Comparison of ENCODE assay signal across 11 cellular contexts in genomic region chr5:38660194-38660668, GRCh38.
DNase-seq lines count a peak whose midpoint lies in the region; TF ChIP-seq lines count a peak whose summit lies in the region.
"Had no signal": no experiment of that assay in that cellular context is flagged by ENCODE, and none has a peak within 500 bp of the region (broad histone marks: within the 10 kb centered on the region; RNA-seq: fewer than 3 reads in every experiment).

No MANE protein-coding gene starts in this region.

- H3K4me3 Mint-ChIP-seq in progenitor cell of endocrine pancreas (ENCODE audit: low read depth) (peak overlapping the region; percentile 27), CD14-positive monocyte (peak overlapping the region in 1 of 2 donors; percentile 5)
- H3K4me3 Mint-ChIP-seq: T-helper 1 cell treated with Interleukin-12 subunit alpha and Interleukin-12 subunit beta and Interleukin-4 antibody, amounts not matched to agents 30 μg/mL and 1 μg/mL, for 36 hours had no signal

- peak; percentile 67 for DNase-seq in HuH-7 (ENCODE audit: low spot score)
- peak; percentile 99 for DNase-seq in NCI-H510A treated with DMSO at 0.1 percent for 48 hours (lab: John Stamatoyannopoulos, UW)
- DNase-seq in epithelial cell of prostate (ENCODE audit: low read depth, low spot score) = peak; percentile 83
- DNase-seq in progenitor cell of endocrine pancreas (ENCODE audit: low spot score, unreplicated experiment) = no peak
- no peak for DNase-seq in GM13977 (ENCODE audit: low spot score)
- no peak for DNase-seq in HCEC 1CT
- no peak for DNase-seq in CD14-positive monocyte (ENCODE audit: low spot score)
- DNase-seq in KG1 (lab: John Stamatoyannopoulos, UW) = no peak
- DNase-seq: activated naive CD4-positive, alpha-beta T cell treated with anti-CD3 and anti-CD28 coated beads, Interleukin-2, amount 50 U/mL, for 16 hours; sigmoid colon had no signal

- no peaks in the 10 kb centered on the region for H3K36me3 Mint-ChIP-seq in progenitor cell of endocrine pancreas (ENCODE audit: insufficient read depth)
- no peaks in the 10 kb centered on the region for H3K36me3 Mint-ChIP-seq in CD14-positive monocyte

- H3K27ac ChIP-seq in epithelial cell of prostate = peak overlapping the region; percentile 30
- H3K27ac ChIP-seq: sigmoid colon had no signal

- H3K27me3 Mint-ChIP-seq in progenitor cell of endocrine pancreas (no peaks in the 10 kb centered on the region), CD14-positive monocyte (ENCODE audit: low read depth in 3 of 3) (peaks cover 12 to 30% (median 16%) of the 10 kb centered on the region in 3 donors)

- H3K9me3 Mint-ChIP-seq in progenitor cell of endocrine pancreas (ENCODE audit: low read depth) (no peaks in the 10 kb centered on the region), CD14-positive monocyte (peaks cover 0 to 6% (median 1%) of the 10 kb centered on the region in 7 donors)
- H3K9me3 Mint-ChIP-seq: T-helper 1 cell treated with Interleukin-12 subunit alpha and Interleukin-12 subunit beta and Interleukin-4 antibody, amounts not matched to agents 30 μg/mL and 1 μg/mL, for 36 hours had no signal

- TF ChIP-seq CTCF in progenitor cell of endocrine pancreas (IDR thresholded peaks at IDR 0.05; ENCODE audit: unreplicated experiment) (no peak), GM13977 (IDR thresholded peaks at IDR 0.05; ENCODE audit: extremely low read depth, insufficient read depth, missing control alignments) (no peak), CD14-positive monocyte (IDR thresholded peaks at IDR 0.05) (no peak)

- in situ Hi-C loops in GM13977 (cut with MboI; ENCODE audit: low pct_unique_long_range_greater_than_20kb, low sequenced_read_pairs, unreplicated experiment) = no loop called here

- H3K27ac Mint-ChIP-seq in progenitor cell of endocrine pancreas (peak overlapping the region; percentile 89), CD14-positive monocyte (no peak overlapping the region)
- H3K27ac Mint-ChIP-seq: T-helper 1 cell treated with Interleukin-12 subunit alpha and Interleukin-12 subunit beta and Interleukin-4 antibody, amounts not matched to agents 30 μg/mL and 1 μg/mL, for 36 hours had no signal

- peaks cover 19% of the 10 kb centered on the region for H3K4me1 Mint-ChIP-seq in progenitor cell of endocrine pancreas (ENCODE audit: low read depth)
- no peaks in the 10 kb centered on the region for H3K4me1 Mint-ChIP-seq in CD14-positive monocyte

- intact Hi-C loops in CD14-positive monocyte (cut with micrococcal nuclease) = loop anchor here in 1 of 2 donors (10.0 kb wide), 1 partner anchor 215 kb away; no protein-coding TSS in a partner anchor

Comparison
In these comparisons a context has a peak if more than half of its experiments do, and no peak if none do; other contexts are left out.
1. DNase-seq: peak in HuH-7 (single experiment), NCI-H510A treated with DMSO at 0.1 percent for 48 hours (single experiment) and epithelial cell of prostate (single experiment); none in progenitor cell of endocrine pancreas (single experiment), GM13977 (single experiment), HCEC 1CT (single experiment), CD14-positive monocyte (single experiment) and KG1 (single experiment).